26 cellular contexts compared by ENCODE assay signal in the genomic region with DNA sequence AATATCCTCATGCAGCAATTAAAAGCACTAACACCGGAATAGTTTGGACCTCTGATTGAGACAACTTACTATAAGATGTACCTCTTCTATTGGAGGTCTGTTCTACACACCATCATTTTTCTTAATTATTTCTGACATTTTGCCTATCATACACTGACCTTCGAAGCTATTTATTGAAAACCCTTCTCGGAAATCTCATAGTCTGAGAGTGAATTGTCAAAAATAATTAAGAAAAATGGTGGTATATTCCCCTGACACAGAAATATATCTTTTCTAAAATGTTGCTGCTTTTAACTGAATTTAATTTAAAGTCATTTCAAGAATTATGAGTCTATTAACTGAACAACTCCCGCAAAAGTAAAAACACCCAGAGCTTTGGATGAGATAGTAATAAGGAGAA.
"Had no signal": no experiment of that assay in that cellular context is flagged by ENCODE, and none has a peak within 500 bp of the region (broad histone marks: within the 10 kb centered on the region; RNA-seq: fewer than 3 reads in every experiment).

No MANE protein-coding gene starts in this region.

- FAIRE-seq: TTC549 had no signal

- H3K9me3 ChIP-seq: MG63, Peyer's patch, SJCRH30 had no signal

- H3K9me3 Mint-ChIP-seq: activated naive CD4-positive, alpha-beta T cell treated with anti-CD3 and anti-CD28 coated beads for 36 hours; activated T-cell treated with anti-CD3 and anti-CD28 coated beads, Interleukin-2, amount 50 U/mL, for 24 hours had no signal

- H3K27ac Mint-ChIP-seq: activated naive CD4-positive, alpha-beta T cell treated with anti-CD3 and anti-CD28 coated beads for 36 hours; activated naive CD8-positive, alpha-beta T cell had no signal

- H3K4me3 Mint-ChIP-seq: activated naive CD4-positive, alpha-beta T cell treated with anti-CD3 and anti-CD28 coated beads for 36 hours; activated naive CD8-positive, alpha-beta T cell; activated T-cell treated with anti-CD3 and anti-CD28 coated beads, Interleukin-2, amount 50 U/mL, for 24 hours had no signal

- H3K36me3 ChIP-seq: brain microvascular endothelial cell, cardiac muscle cell, MG63, Peyer's patch had no signal

- DNase-seq: activated CD4-positive, alpha-beta T cell treated with anti-CD3 and anti-CD28 coated beads, Interleukin-2, amount 50 U/mL, for 48 hours; activated CD4-positive, CD25-positive, alpha-beta regulatory T cell; activated CD8-positive, alpha-beta memory T cell treated with anti-CD3 and anti-CD28 coated beads, Interleukin-2, amount 50 U/mL, for 4 hours; activated gamma-delta T cell; activated naive CD4-positive, alpha-beta T cell treated with anti-CD3 and anti-CD28 coated beads for 36 hours; activated T-cell treated with anti-CD3 and anti-CD28 coated beads, Interleukin-2, amount 50 U/mL, for 24 hours; amygdala; brain microvascular endothelial cell; MG63; MV-4-11; NCI-H1092 treated with DMSO at 0.1 percent for 48 hours; NCI-H1436; NCI-H1694 treated with DMSO at 0.1 percent for 48 hours; NCI-H2029 treated with DMSO at 0.1 percent for 48 hours; NCI-H510A treated with DMSO at 0.1 percent for 48 hours; NCI-H69; NK-92 treated with Interleukin-12 subunit alpha and Interleukin-12 subunit beta, amount 100 ng/mL, for 24 hours; Peyer's patch; Right ventricle myocardium superior; SJCRH30; T1000 had no signal

- H3K4me2 ChIP-seq: KMS-11 had no signal

- H3K9ac ChIP-seq: KMS-11 had no signal

- H3K27me3 ChIP-seq: brain microvascular endothelial cell, cardiac muscle cell, MG63, Peyer's patch, SJCRH30 had no signal

- H3K27me3 Mint-ChIP-seq: activated naive CD8-positive, alpha-beta T cell; activated T-cell treated with anti-CD3 and anti-CD28 coated beads, Interleukin-2, amount 50 U/mL, for 24 hours had no signal

- H3K27ac ChIP-seq: brain microvascular endothelial cell, cardiac muscle cell, KMS-11, Peyer's patch, RWPE1, SJCRH30 had no signal

- H3K4me1 ChIP-seq: Peyer's patch, SJCRH30 had no signal

- H3K4me3 ChIP-seq: cardiac muscle cell, MG63, Peyer's patch, SJCRH30 had no signal
